In genomic region chr12:117390866-117391265, GRCh38 we compare ENCODE assay signal across 9 cellular contexts. TPM values are rescaled to one million over a fixed set of nuclear protein-coding genes. Genes with fewer than 3 reads are reported as not detected.
"Had no signal": no experiment of that assay in that cellular context is flagged by ENCODE, and none has a peak within 500 bp of the region (broad histone marks: within the 10 kb centered on the region; RNA-seq: fewer than 3 reads in every experiment).

No MANE protein-coding gene starts in this region.

- FAIRE-seq: G401.6, GM12878, GM12891, GM12892, GM18507, GM19239 had no signal

- ATAC-seq: GM12878 had no signal

- H3K4me3 ChIP-seq: GM12878 had no signal

- DNase-seq: GDM1, GF-D8 had no signal

RNA-seq across cellular contexts. Expression of gene NOS1, which starts 29.4 kb away (rescaled TPM):
- total RNA-seq: G401, GM12878 had no signal
